ENCODE assay signal across 14 cellular contexts in the genomic region with DNA sequence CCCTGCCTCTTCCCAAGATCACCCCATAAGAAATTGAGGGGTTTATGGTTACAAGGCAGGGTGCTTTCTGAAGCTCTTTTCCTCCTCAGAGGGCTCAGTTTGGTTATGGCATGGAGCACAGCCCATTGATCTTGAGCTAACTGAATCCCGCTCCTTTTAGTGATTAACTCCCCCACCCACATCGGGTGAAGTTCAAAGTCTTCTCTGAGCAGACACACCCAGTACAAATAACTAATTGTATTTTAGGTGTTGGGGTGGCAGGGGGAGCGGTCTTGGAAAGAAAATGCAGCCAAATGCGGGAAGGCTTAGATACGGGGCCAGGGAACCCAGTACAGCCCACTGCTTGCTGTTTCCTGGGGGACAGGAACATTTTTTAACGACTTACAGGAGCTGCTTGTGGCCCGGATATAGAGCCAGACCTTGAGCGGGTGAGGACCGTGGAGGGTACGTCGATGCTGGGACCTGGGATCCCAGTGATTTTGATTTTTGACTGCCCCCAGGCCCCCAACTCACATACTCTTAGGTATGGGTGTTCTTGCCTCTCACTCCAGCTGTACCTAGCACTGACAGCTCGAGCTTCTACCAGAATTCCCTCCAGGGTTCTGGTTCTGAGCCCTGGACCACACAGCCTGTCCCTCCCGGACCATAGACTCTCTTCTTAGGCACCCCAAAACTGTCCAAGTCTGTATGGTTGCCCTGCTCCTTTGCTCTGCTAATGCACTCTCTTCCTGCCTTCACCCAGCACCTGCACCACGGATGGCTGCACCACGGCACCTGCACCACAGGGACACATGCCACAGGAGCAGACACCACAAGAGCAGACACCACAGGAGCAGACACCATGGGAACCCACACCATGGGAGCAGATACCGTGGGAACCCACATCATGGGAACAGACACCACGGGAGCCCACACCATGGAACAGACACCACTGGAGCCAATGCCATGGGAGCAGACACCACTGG. TPM values are rescaled to one million over a fixed set of nuclear protein-coding genes. Genes with fewer than 3 reads are reported as not detected.
DNase-seq lines count a peak whose midpoint lies in the region; ATAC-seq, FAIRE-seq and TF ChIP-seq lines count a peak whose summit lies in the region.
"Had no signal": no experiment of that assay in that cellular context is flagged by ENCODE, and none has a peak within 500 bp of the region (broad histone marks: within the 10 kb centered on the region; RNA-seq: fewer than 3 reads in every experiment).

No MANE protein-coding gene starts in this region.

- CTCF ChIA-PET in activated CD4-positive, alpha-beta memory T cell treated with anti-CD3 and anti-CD28 coated beads for 36 hours (lab: Charles Lee) = no interaction called here

- no peak for FAIRE-seq in kidney (lab: Jason Lieb, UNC)

- TF ChIP-seq CTCF in kidney (IDR thresholded peaks at IDR 0.05; ENCODE audit: borderline replicate concordance, extremely low read depth, insufficient read depth) (no peak), nephron progenitor cell (IDR thresholded peaks at IDR 0.05) (no peak), neural progenitor cell (IDR thresholded peaks at IDR 0.05) (no peak)

- WGBS in aorta, 2 donors = 91% methylated on average over 17 of the region's 17 CpGs

- H2AFZ ChIP-seq in neural progenitor cell (replicated peaks) = no peak overlapping the region

- ATAC-seq in Right ventricle myocardium inferior (no peak), aorta (ENCODE audit: low FRiP score) (no peak), GM21381 (IDR thresholded peaks at IDR 0.05; ENCODE audit: unreplicated experiment) (no peak)

- no peaks in the 10 kb centered on the region for H3K36me3 ChIP-seq in kidney (ENCODE audit: control insufficient read depth in 1 of 2, insufficient read depth in 2 of 2, low read length in 2 of 2)
- no peaks in the 10 kb centered on the region for H3K36me3 ChIP-seq in aorta (ENCODE audit: control insufficient read depth in 1 of 2, insufficient read depth in 2 of 2, low read length in 1 of 2)
- H3K36me3 ChIP-seq in neural progenitor cell = no peaks in the 10 kb centered on the region

- H3K27ac ChIP-seq in kidney (ENCODE audit: low read depth in 2 of 2, low read length in 2 of 2) = no peak overlapping the region
- no peak overlapping the region for H3K27ac ChIP-seq in aorta (ENCODE audit: low read depth in 1 of 2, low read length in 2 of 2)
- H3K27ac ChIP-seq in neural progenitor cell = no peak overlapping the region
- H3K27ac ChIP-seq: 22Rv1 had no signal

- H3K4me1 Mint-ChIP-seq in nephron progenitor cell = peaks cover 20% of the 10 kb centered on the region
- H3K4me1 Mint-ChIP-seq in neural progenitor cell = no peaks in the 10 kb centered on the region
- no peaks in the 10 kb centered on the region for H3K4me1 Mint-ChIP-seq in activated CD4-positive, alpha-beta memory T cell treated with anti-CD3 and anti-CD28 coated beads for 36 hours (ENCODE audit: low read depth)
- H3K4me1 Mint-ChIP-seq: IgD-negative memory B cell had no signal

- H3K4me3 ChIP-seq in kidney (ENCODE audit: low read length in 2 of 2) (no peak overlapping the region), aorta (ENCODE audit: low read length in 2 of 2) (no peak overlapping the region), neural progenitor cell (no peak overlapping the region)

- peaks cover 18% of the 10 kb centered on the region for H3K27me3 Mint-ChIP-seq in nephron progenitor cell (ENCODE audit: low read depth, poor library complexity)
- H3K27me3 Mint-ChIP-seq in neural progenitor cell (ENCODE audit: insufficient read depth, low read depth) = peaks cover 4% of the 10 kb centered on the region
- peaks cover 3% of the 10 kb centered on the region for H3K27me3 Mint-ChIP-seq in activated CD4-positive, alpha-beta memory T cell treated with anti-CD3 and anti-CD28 coated beads for 36 hours

- no peak overlapping the region for H3K4me2 ChIP-seq in neural progenitor cell

- H3K9ac ChIP-seq in kidney (ENCODE audit: low read length in 2 of 2) = no peak overlapping the region
- no peak overlapping the region for H3K9ac ChIP-seq in neural progenitor cell

- H3K9me3 Mint-ChIP-seq in nephron progenitor cell (peaks cover 19% of the 10 kb centered on the region), neural progenitor cell (peaks cover 13% of the 10 kb centered on the region)
- no peaks in the 10 kb centered on the region for H3K9me3 Mint-ChIP-seq in activated CD4-positive, alpha-beta memory T cell treated with anti-CD3 and anti-CD28 coated beads for 36 hours

- H3K27ac Mint-ChIP-seq in nephron progenitor cell (no peak overlapping the region), neural progenitor cell (no peak overlapping the region)
- H3K27ac Mint-ChIP-seq in activated CD4-positive, alpha-beta memory T cell treated with anti-CD3 and anti-CD28 coated beads for 36 hours = no peak overlapping the region
- H3K27ac Mint-ChIP-seq: IgD-negative memory B cell had no signal

- H3K79me2 ChIP-seq in neural progenitor cell (ENCODE audit: low read depth) = no peaks in the 10 kb centered on the region

- H4K20me1 ChIP-seq in neural progenitor cell (ENCODE audit: low read depth) = no peaks in the 10 kb centered on the region

- H3K27me3 ChIP-seq in aorta (ENCODE audit: control insufficient read depth in 1 of 2, insufficient read depth in 2 of 2, low read length in 1 of 2) (no peaks in the 10 kb centered on the region), neural progenitor cell (no peaks in the 10 kb centered on the region)

- no peaks in the 10 kb centered on the region for H3K9me3 ChIP-seq in kidney (ENCODE audit: control insufficient read depth in 1 of 2, low read length in 2 of 2)
- H3K9me3 ChIP-seq in aorta (ENCODE audit: control insufficient read depth, low read length) = no peaks in the 10 kb centered on the region
- no peaks in the 10 kb centered on the region for H3K9me3 ChIP-seq in neural progenitor cell (ENCODE audit: low read depth)

- H3K36me3 Mint-ChIP-seq in nephron progenitor cell (ENCODE audit: low read depth) = peaks cover 12% of the 10 kb centered on the region
- no peaks in the 10 kb centered on the region for H3K36me3 Mint-ChIP-seq in neural progenitor cell
- H3K36me3 Mint-ChIP-seq in activated CD4-positive, alpha-beta memory T cell treated with anti-CD3 and anti-CD28 coated beads for 36 hours = no peaks in the 10 kb centered on the region
- H3K36me3 Mint-ChIP-seq: IgD-negative memory B cell had no signal

- H3K4me3 Mint-ChIP-seq in nephron progenitor cell = no peak overlapping the region
- no peak overlapping the region for H3K4me3 Mint-ChIP-seq in neural progenitor cell
- no peak overlapping the region for H3K4me3 Mint-ChIP-seq in activated CD4-positive, alpha-beta memory T cell treated with anti-CD3 and anti-CD28 coated beads for 36 hours

- no peaks in the 10 kb centered on the region for H3K4me1 ChIP-seq in kidney (ENCODE audit: control insufficient read depth in 1 of 2, insufficient read depth in 1 of 2, low read depth in 1 of 2, low read length in 2 of 2)
- no peaks in the 10 kb centered on the region for H3K4me1 ChIP-seq in aorta (ENCODE audit: control insufficient read depth in 1 of 2, insufficient read depth in 2 of 2, low read length in 2 of 2)
- no peaks in the 10 kb centered on the region for H3K4me1 ChIP-seq in neural progenitor cell

- POLR2A ChIA-PET in activated CD4-positive, alpha-beta memory T cell treated with anti-CD3 and anti-CD28 coated beads for 36 hours (lab: Charles Lee) = no interaction called here

- intact Hi-C loops in Right ventricle myocardium inferior (cut with DNase I) = no loop called here
- intact Hi-C loops in cardiac septum (cut with DNase I) = no loop called here
- intact Hi-C loops in kidney (cut with DNase I) = no loop called here
- intact Hi-C loops in aorta (cut with DNase I) = no loop called here
- intact Hi-C loops in activated CD4-positive, alpha-beta memory T cell treated with anti-CD3 and anti-CD28 coated beads for 36 hours (cut with micrococcal nuclease) = no loop called here

- no peaks in the 10 kb centered on the region for H3F3A ChIP-seq in neural progenitor cell (ENCODE audit: low read depth)

- DNase-seq in Right ventricle myocardium inferior (ENCODE audit: missing footprints) (peak; percentile 34), cardiac septum (ENCODE audit: low spot score) (no peak), kidney (peak; percentile 31), nephron progenitor cell (peak; percentile 0), aorta (peak; percentile 21 to 51), neural progenitor cell (ENCODE audit: low spot score) (no peak)
- DNase-seq in activated CD4-positive, alpha-beta memory T cell treated with anti-CD3 and anti-CD28 coated beads for 36 hours = no peak
- DNase-seq: HCEC 1CT, NCI-H1436, NCI-H2029 treated with DMSO at 0.1 percent for 48 hours, NCI-H510A treated with DMSO at 0.1 percent for 48 hours had no signal

RNA-seq across cellular contexts. Expression of gene RXRA, which starts 18.3 kb away (rescaled TPM):
- total RNA-seq in Right ventricle myocardium inferior (91.1 TPM), cardiac septum (42.6 TPM), kidney (49.5 TPM), aorta (10 to 100 TPM; 47.5 to 67.8 TPM), neural progenitor cell (ENCODE audit: low replicate concordance) (11.6 and 25.5 TPM in 2 replicates)
- polyA plus RNA-seq in kidney (ENCODE audit: insufficient read depth, low read depth, low replicate concordance) (24.0 TPM), aorta (10 to 100 TPM; 17.7 to 18.0 TPM)
- 10 to 100 TPM; 22.1 to 22.5 TPM for total RNA-seq in activated CD4-positive, alpha-beta memory T cell treated with anti-CD3 and anti-CD28 coated beads for 36 hours

Comparison
In these comparisons a context has a peak if more than half of its experiments do, and no peak if none do; other contexts are left out.
1. DNase-seq: peak in Right ventricle myocardium inferior (single experiment), kidney (single experiment), nephron progenitor cell (single experiment) and aorta (2 of 2); none in cardiac septum (single experiment), neural progenitor cell (single experiment) and activated CD4-positive, alpha-beta memory T cell treated with anti-CD3 and anti-CD28 coated beads for 36 hours (single experiment).